In the genomic region with DNA sequence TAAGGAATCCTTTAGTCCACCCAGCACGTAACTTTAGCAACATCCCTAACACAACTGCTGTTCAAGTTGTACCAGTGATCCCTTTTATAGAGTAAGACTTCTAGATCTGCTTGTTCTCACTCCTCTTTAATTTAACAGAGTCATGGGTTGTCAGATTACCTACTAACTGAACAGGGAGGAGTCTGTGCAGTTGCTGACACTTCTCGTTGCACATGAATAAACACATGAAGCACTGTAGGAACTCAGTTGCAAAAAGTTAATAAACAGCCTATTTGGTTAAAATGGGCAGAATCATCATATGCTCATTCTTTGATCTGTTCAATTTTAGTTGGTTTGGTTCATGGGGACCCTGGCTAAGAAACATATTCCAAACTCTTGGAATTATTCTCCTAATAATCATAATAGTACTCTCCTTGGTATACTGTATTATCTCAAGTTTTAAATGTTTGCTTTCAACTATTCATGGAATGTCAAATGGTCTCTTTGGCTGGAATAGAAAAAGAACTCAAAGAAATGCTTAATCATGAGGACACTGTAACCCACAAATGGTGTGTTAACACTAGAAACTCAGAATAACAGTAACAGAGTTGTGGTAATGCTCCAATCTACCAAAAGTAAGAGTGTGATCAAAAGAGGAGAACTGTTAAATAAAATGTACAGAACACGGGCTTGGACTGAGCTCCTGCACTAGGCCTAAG, we compare ENCODE assay signal across 1 cellular context.
TF ChIP-seq lines count a peak whose summit lies in the region.

No MANE protein-coding gene starts in this region.

TF ChIP-seq in IMR-90, 13 proteins besides CTCF, POLR2A, EP300 and RAD21:
- no peak for TF ChIP-seq MAZ (IDR thresholded peaks at IDR 0.05; ENCODE audit: borderline replicate concordance, low read depth, low read length)
